In the genomic region with DNA sequence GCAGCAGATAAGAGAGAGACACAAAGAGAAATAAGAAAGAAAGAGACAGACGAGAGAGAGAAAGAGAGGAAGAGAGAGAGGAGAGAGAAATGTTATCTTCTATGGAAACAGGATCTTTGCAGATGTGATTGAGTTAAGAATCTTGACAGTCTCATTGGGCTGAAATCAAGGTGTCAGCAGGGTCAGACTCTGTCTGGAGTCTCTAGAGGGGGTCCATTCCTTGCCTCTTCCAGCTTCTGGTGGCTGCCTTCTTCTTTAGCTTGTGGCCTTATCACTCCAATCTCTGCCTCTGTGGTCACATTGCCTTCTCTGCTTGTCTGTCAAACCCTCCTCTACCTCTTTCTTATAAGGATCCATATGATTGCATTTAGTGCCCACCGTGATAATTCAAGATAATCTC, we compare ENCODE assay signal across 21 cellular contexts. TPM values are rescaled to one million over a fixed set of nuclear protein-coding genes. Genes with fewer than 3 reads are reported as not detected.
DNase-seq lines count a peak whose midpoint lies in the region; ATAC-seq, FAIRE-seq and TF ChIP-seq lines count a peak whose summit lies in the region.
"Had no signal": no experiment of that assay in that cellular context is flagged by ENCODE, and none has a peak within 500 bp of the region (broad histone marks: within the 10 kb centered on the region; RNA-seq: fewer than 3 reads in every experiment).

No MANE protein-coding gene starts in this region.

- ATAC-seq in T-helper 17 cell (no peak), GM21526 (IDR thresholded peaks at IDR 0.05; ENCODE audit: low FRiP score, unreplicated experiment) (no peak)
- ATAC-seq: CD8-positive, alpha-beta T cell; GM12878; HCT116 had no signal

- TF ChIP-seq CTCF in bronchial epithelial cell (IDR thresholded peaks at IDR 0.05; ENCODE audit: insufficient read depth, low read length, severe bottlenecking) (no peak), osteoblast (IDR thresholded peaks at IDR 0.05; ENCODE audit: extremely low read depth, low read depth, low read length) (no peak)

- H3K4me3 ChIP-seq in bronchial epithelial cell (ENCODE audit: low read depth, low read length) (no peak overlapping the region), osteoblast (ENCODE audit: insufficient read depth, low read length) (no peak overlapping the region)
- H3K4me3 ChIP-seq: GM12878, GM23248 had no signal

- H4K20me1 ChIP-seq in osteoblast (ENCODE audit: insufficient read depth, low read length) = no peaks in the 10 kb centered on the region

- peak overlapping the region; percentile 55 for H3K4me3 Mint-ChIP-seq in T-helper 17 cell
- H3K4me3 Mint-ChIP-seq: CD4-positive, CD25-positive, alpha-beta regulatory T cell; CD8-positive, alpha-beta T cell; H9 had no signal

- H3K36me3 Mint-ChIP-seq in T-helper 17 cell (ENCODE audit: low read depth) = no peaks in the 10 kb centered on the region
- H3K36me3 Mint-ChIP-seq: CD4-positive, CD25-positive, alpha-beta regulatory T cell; CD8-positive, alpha-beta T cell had no signal

- no peaks in the 10 kb centered on the region for H3K4me1 ChIP-seq in osteoblast (ENCODE audit: insufficient read depth, low read length)
- H3K4me1 ChIP-seq: Caco-2 had no signal

- FAIRE-seq in GM18507 (lab: Jason Lieb, UNC) = peak; percentile 55
- peak; percentile 55 for FAIRE-seq in bronchial epithelial cell (lab: Jason Lieb, UNC)
- FAIRE-seq: D721Med, GM12878 had no signal

- H3K27ac Mint-ChIP-seq in T-helper 17 cell = no peak overlapping the region
- H3K27ac Mint-ChIP-seq: CD4-positive, CD25-positive, alpha-beta regulatory T cell; CD8-positive, alpha-beta T cell had no signal

- DNase-seq in GM18507 (ENCODE audit: extremely low spot score, insufficient read length, low read depth) (no peak), T-helper 17 cell (no peak), bronchial epithelial cell (ENCODE audit: low read depth) (no peak), osteoblast (ENCODE audit: insufficient read length, low spot score, missing footprints) (no peak), glomerular visceral epithelial cell (ENCODE audit: extremely low spot score) (no peak)
- DNase-seq in activated naive CD4-positive, alpha-beta T cell treated with Interleukin-2 at 50 U/mL for 16 hours = no peak
- DNase-seq: C1 segment of cervical spinal cord; Caco-2; CD4-positive, CD25-positive, alpha-beta regulatory T cell; CD8-positive, alpha-beta T cell; DMS 273 treated with DMSO at 0.1 percent for 48 hours; DMS79; EL; GDM1; GM23248; H9 had no signal

- H3K27ac ChIP-seq in osteoblast (ENCODE audit: low read depth, low read length) = no peak overlapping the region
- H3K27ac ChIP-seq: GM23248 had no signal

- peaks cover 1% of the 10 kb centered on the region for H3K27me3 ChIP-seq in bronchial epithelial cell (ENCODE audit: control insufficient read depth, insufficient read depth, low read length)
- peaks cover 42% of the 10 kb centered on the region for H3K27me3 ChIP-seq in osteoblast (ENCODE audit: insufficient read depth, low read length)

- H2AFZ ChIP-seq in osteoblast (ENCODE audit: low read length) = no peak overlapping the region
- H2AFZ ChIP-seq: GM23248 had no signal

- H3K4me2 ChIP-seq in osteoblast (ENCODE audit: insufficient read depth, low read length) = no peak overlapping the region

- H3K79me2 ChIP-seq in osteoblast (ENCODE audit: insufficient read depth, low read length) = no peaks in the 10 kb centered on the region

- H3K27me3 Mint-ChIP-seq in T-helper 17 cell = no peaks in the 10 kb centered on the region

- H3K4me1 Mint-ChIP-seq in T-helper 17 cell = no peaks in the 10 kb centered on the region
- H3K4me1 Mint-ChIP-seq: CD4-positive, CD25-positive, alpha-beta regulatory T cell had no signal

- H3K36me3 ChIP-seq in bronchial epithelial cell (ENCODE audit: control insufficient read depth, insufficient read depth, low read length) (no peaks in the 10 kb centered on the region), osteoblast (ENCODE audit: insufficient read depth, low read length) (no peaks in the 10 kb centered on the region)

- H3K9me3 ChIP-seq in T-helper 17 cell (ENCODE audit: control insufficient read depth, low read length, poor library complexity, severe bottlenecking) (no peaks in the 10 kb centered on the region), osteoblast (ENCODE audit: low read depth, low read length) (peaks cover 2% of the 10 kb centered on the region)
- H3K9me3 ChIP-seq: Caco-2 had no signal

RNA-seq across cellular contexts. Expression of gene GRPR, which starts 21.8 kb away (rescaled TPM):
- total RNA-seq in T-helper 17 cell = under 1 TPM in 1 of 2 donors, not detected in 1; 0.37 TPM
- total RNA-seq in bronchial epithelial cell = not detected in 2 replicates
- not detected in 2 replicates for total RNA-seq in osteoblast
- total RNA-seq: Caco-2; CD4-positive, CD25-positive, alpha-beta regulatory T cell; GM23248; H4 had no signal
